Comparison of ENCODE assay signal across 3 cellular contexts in genomic region chr2:168992591-168993349, GRCh38.
TF ChIP-seq lines count a peak whose summit lies in the region.

No MANE protein-coding gene starts in this region.

TF ChIP-seq in A549, 52 proteins besides CTCF, POLR2A, EP300 and RAD21:
- peak; percentile 64 to 65; a peak in 3 of 4 replicates for TF ChIP-seq CEBPB (IDR thresholded peaks at IDR 0.05)
- TF ChIP-seq NPAS2 (CRISPR knock-in tag; IDR thresholded peaks at IDR 0.05; ENCODE audit: borderline replicate concordance): no peak
- TF ChIP-seq JUNB (IDR thresholded peaks at IDR 0.05): peak; percentile 15; the same call in 1 of the 2 replicates
- no peak for TF ChIP-seq MYC (IDR thresholded peaks at IDR 0.05; ENCODE audit: borderline replicate concordance, low read length)

TF ChIP-seq in IMR-90, 13 proteins besides CTCF, POLR2A, EP300 and RAD21:
- TF ChIP-seq BHLHE40 (IDR thresholded peaks at IDR 0.05; ENCODE audit: low read depth, low read length): no peak
- TF ChIP-seq CEBPB (IDR thresholded peaks at IDR 0.05; ENCODE audit: low read depth, low read length): peak; percentile 80

TF ChIP-seq in K562, 482 proteins besides CTCF, POLR2A, EP300 and RAD21:
- TF ChIP-seq ZZZ3 (IDR thresholded peaks at IDR 0.05) (no peak), ZBTB33 (CRISPR knock-in tag; IDR thresholded peaks at IDR 0.05) (peak; percentile 77; the same call in 1 of the 2 replicates), HNRNPLL (IDR thresholded peaks at IDR 0.05; ENCODE audit: low read depth, low read length, poor library complexity, severe bottlenecking) (no peak), CEBPB (tag; IDR thresholded peaks at IDR 0.05) (peak; percentile 88), CEBPG (CRISPR knock-in tag; IDR thresholded peaks at IDR 0.05) (no peak), CEBPG (tag; conservative IDR thresholded peaks at IDR 0.05 in 1 of 2, IDR thresholded peaks at IDR 0.05 in 1 of 2) (peak; percentile 64 to 82), ZNF316 (IDR thresholded peaks at IDR 0.05) (peak; percentile 48), NCOR1 (IDR thresholded peaks at IDR 0.05) (no peak), ZNF57 (CRISPR knock-in tag; IDR thresholded peaks at IDR 0.05) (no peak), RBM25 (IDR thresholded peaks at IDR 0.05; ENCODE audit: low read depth, low read length, severe bottlenecking) (peak; percentile 35)
